ENCODE assay signal across 16 cellular contexts in genomic region chr4:140112576-140112975, GRCh38.
"Had no signal": no experiment of that assay in that cellular context is flagged by ENCODE, and none has a peak within 500 bp of the region (broad histone marks: within the 10 kb centered on the region; RNA-seq: fewer than 3 reads in every experiment).

No MANE protein-coding gene starts in this region.

- H3K27me3 ChIP-seq: brain microvascular endothelial cell, heart left ventricle, tibial nerve had no signal

- H3K4me1 ChIP-seq: left ventricle myocardium inferior had no signal

- H3K4me3 ChIP-seq: heart left ventricle, left ventricle myocardium inferior, tibial nerve had no signal

- H3K36me3 ChIP-seq: brain microvascular endothelial cell, heart left ventricle, left ventricle myocardium inferior, tibial nerve had no signal

- DNase-seq: activated B cell treated with CpG ODN at 0.5 μM for 24 hours; activated CD4-positive, alpha-beta memory T cell treated with anti-CD3 and anti-CD28 coated beads, Interleukin-2, amount 10 ng/mL, durations not matched to agents 7 days and 5 days; activated CD4-positive, alpha-beta T cell treated with anti-CD3 and anti-CD28 coated beads for 48 hours; activated CD8-positive, alpha-beta memory T cell treated with anti-CD3 and anti-CD28 coated beads, Interleukin-2, amount 10 ng/mL, durations not matched to agents 7 days and 5 days; activated naive CD4-positive, alpha-beta T cell; activated naive CD8-positive, alpha-beta T cell treated with anti-CD3 and anti-CD28 coated beads, Interleukin-2, amount 10 ng/mL, durations not matched to agents 7 days and 5 days; anterior cingulate cortex; brain microvascular endothelial cell; central memory CD4-positive, alpha-beta T cell; heart left ventricle; kidney glomerular epithelial cell; left ventricle myocardium inferior; stimulated activated naive CD8-positive, alpha-beta T cell treated with anti-CD3 and anti-CD28 coated beads, Interleukin-15, Interleukin-2, amounts not matched to agents 100 U/mL and 50 U/mL, for 24 hours; substantia nigra; T-cell had no signal

- H3K27ac ChIP-seq: brain microvascular endothelial cell, heart left ventricle, left ventricle myocardium inferior, tibial nerve had no signal

- H3K9me3 ChIP-seq: heart left ventricle, left ventricle myocardium inferior, tibial nerve had no signal
